15 cellular contexts compared by ENCODE assay signal in genomic region chr6:158502593-158502950, GRCh38. TPM values are rescaled to one million over a fixed set of nuclear protein-coding genes. Genes with fewer than 3 reads are reported as not detected.
A peak's percentile ranks its signal among the peaks of the same experiment; 100 is the strongest.
DNase-seq lines count a peak whose midpoint lies in the region; ATAC-seq lines count a peak whose summit lies in the region.
"Had no signal": no experiment of that assay in that cellular context is flagged by ENCODE, and none has a peak within 500 bp of the region (broad histone marks: within the 10 kb centered on the region; RNA-seq: fewer than 3 reads in every experiment).

No MANE protein-coding gene starts in this region.

- peaks cover 3 to 76% (median 35%) of the 10 kb centered on the region in 5 donors for H3K36me3 Mint-ChIP-seq in naive thymus-derived CD4-positive, alpha-beta T cell
- H3K36me3 Mint-ChIP-seq in stimulated activated memory B cell treated with anti-CD40 and anti-IgM and Interleukin-4, amounts not matched to agents 10 μg/mL and 1 μg/mL and 100 μg/mL, for 72 hours, result peaks cover 66% of the 10 kb centered on the region
- peaks cover 15% of the 10 kb centered on the region for H3K36me3 Mint-ChIP-seq in effector memory CD8-positive, alpha-beta T cell (ENCODE audit: insufficient read depth)
- peaks cover 10% of the 10 kb centered on the region for H3K36me3 Mint-ChIP-seq in T-helper 17 cell (ENCODE audit: low read depth)

- H3K4me3 Mint-ChIP-seq in stimulated activated naive CD8-positive, alpha-beta T cell treated with anti-CD3 and anti-CD28 coated beads, Interleukin-15, amount 100 ng/mL, for 72 hours, result no peak overlapping the region
- H3K4me3 Mint-ChIP-seq in naive thymus-derived CD4-positive, alpha-beta T cell, result no peak overlapping the region
- H3K4me3 Mint-ChIP-seq in stimulated activated memory B cell treated with anti-CD40 and anti-IgM and Interleukin-4, amounts not matched to agents 10 μg/mL and 1 μg/mL and 100 μg/mL, for 72 hours, result no peak overlapping the region
- H3K4me3 Mint-ChIP-seq in effector memory CD8-positive, alpha-beta T cell, result no peak overlapping the region
- no peak overlapping the region for H3K4me3 Mint-ChIP-seq in T-helper 17 cell
- H3K4me3 Mint-ChIP-seq: CD8-positive, alpha-beta memory T cell had no signal

- no peaks in the 10 kb centered on the region for H3K4me1 Mint-ChIP-seq in stimulated activated naive CD8-positive, alpha-beta T cell treated with anti-CD3 and anti-CD28 coated beads, Interleukin-15, amount 100 ng/mL, for 72 hours
- no peaks in the 10 kb centered on the region for H3K4me1 Mint-ChIP-seq in naive thymus-derived CD4-positive, alpha-beta T cell
- no peaks in the 10 kb centered on the region for H3K4me1 Mint-ChIP-seq in stimulated activated memory B cell treated with anti-CD40 and anti-IgM and Interleukin-4, amounts not matched to agents 10 μg/mL and 1 μg/mL and 100 μg/mL, for 72 hours
- no peaks in the 10 kb centered on the region for H3K4me1 Mint-ChIP-seq in effector memory CD8-positive, alpha-beta T cell (ENCODE audit: low read depth in 2 of 2)
- H3K4me1 Mint-ChIP-seq in T-helper 17 cell, result no peaks in the 10 kb centered on the region
- H3K4me1 Mint-ChIP-seq: CD8-positive, alpha-beta memory T cell had no signal

- peak; percentile 51 for ATAC-seq in stimulated activated naive CD8-positive, alpha-beta T cell treated with anti-CD3 and anti-CD28 coated beads, Interleukin-15, amount 100 ng/mL, for 72 hours
- ATAC-seq in stimulated activated naive CD8-positive, alpha-beta T cell treated with anti-CD3 and anti-CD28 coated beads, Interleukin-15, Interleukin-2, amounts not matched to agents 100 U/mL and 50 U/mL, for 24 hours, result no peak
- peak; percentile 32 for ATAC-seq in naive thymus-derived CD4-positive, alpha-beta T cell
- peak; percentile 24 for ATAC-seq in stimulated activated memory B cell treated with anti-CD40 and anti-IgM and Interleukin-4, amounts not matched to agents 10 μg/mL and 1 μg/mL and 100 μg/mL, for 72 hours
- ATAC-seq in effector memory CD8-positive, alpha-beta T cell (replicated peaks), result no peak
- no peak for ATAC-seq in T-helper 17 cell

- peak overlapping the region in 1 of 2 donors; percentile 56 for H3K27ac Mint-ChIP-seq in stimulated activated naive CD8-positive, alpha-beta T cell treated with anti-CD3 and anti-CD28 coated beads, Interleukin-15, amount 100 ng/mL, for 72 hours
- H3K27ac Mint-ChIP-seq in naive thymus-derived CD4-positive, alpha-beta T cell, result no peak overlapping the region
- H3K27ac Mint-ChIP-seq in stimulated activated memory B cell treated with anti-CD40 and anti-IgM and Interleukin-4, amounts not matched to agents 10 μg/mL and 1 μg/mL and 100 μg/mL, for 72 hours, result no peak overlapping the region
- H3K27ac Mint-ChIP-seq in effector memory CD8-positive, alpha-beta T cell, result no peak overlapping the region
- no peak overlapping the region for H3K27ac Mint-ChIP-seq in T-helper 17 cell
- H3K27ac Mint-ChIP-seq: CD8-positive, alpha-beta memory T cell had no signal

- H3K9me3 ChIP-seq in naive thymus-derived CD4-positive, alpha-beta T cell (ENCODE audit: control insufficient read depth in 2 of 3, low read length in 3 of 3), result no peaks in the 10 kb centered on the region
- no peaks in the 10 kb centered on the region for H3K9me3 ChIP-seq in T-helper 17 cell (ENCODE audit: control insufficient read depth, low read length, poor library complexity, severe bottlenecking)
- H3K9me3 ChIP-seq: BLaER1, HAP-1 had no signal

- H3K36me3 ChIP-seq in naive thymus-derived CD4-positive, alpha-beta T cell (ENCODE audit: control insufficient read depth in 2 of 3, insufficient read depth in 3 of 3, low read length in 3 of 3), result peaks cover 0 to 55% (median 10%) of the 10 kb centered on the region in 3 experiments

- H3K27me3 ChIP-seq in naive thymus-derived CD4-positive, alpha-beta T cell (ENCODE audit: control insufficient read depth in 2 of 2, insufficient read depth in 2 of 2, low read length in 2 of 2), result no peaks in the 10 kb centered on the region
- H3K27me3 ChIP-seq: BLaER1 had no signal

- no peak overlapping the region for H3K4me3 ChIP-seq in naive thymus-derived CD4-positive, alpha-beta T cell (ENCODE audit: low read length)
- H3K4me3 ChIP-seq: BLaER1, HAP-1 had no signal

- H3K9me3 Mint-ChIP-seq in stimulated activated naive CD8-positive, alpha-beta T cell treated with anti-CD3 and anti-CD28 coated beads, Interleukin-15, amount 100 ng/mL, for 72 hours, result no peaks in the 10 kb centered on the region
- H3K9me3 Mint-ChIP-seq in naive thymus-derived CD4-positive, alpha-beta T cell, result peaks cover 0 to 1% (median 0%) of the 10 kb centered on the region in 11 donors
- no peaks in the 10 kb centered on the region for H3K9me3 Mint-ChIP-seq in stimulated activated memory B cell treated with anti-CD40 and anti-IgM and Interleukin-4, amounts not matched to agents 10 μg/mL and 1 μg/mL and 100 μg/mL, for 72 hours
- H3K9me3 Mint-ChIP-seq in effector memory CD8-positive, alpha-beta T cell, result no peaks in the 10 kb centered on the region
- H3K9me3 Mint-ChIP-seq: CD8-positive, alpha-beta memory T cell had no signal

- POLR2A ChIA-PET in naive thymus-derived CD4-positive, alpha-beta T cell (lab: Charles Lee), result no interaction called here

- no peak for DNase-seq in stimulated activated naive CD8-positive, alpha-beta T cell treated with anti-CD3 and anti-CD28 coated beads, Interleukin-15, amount 100 ng/mL, for 72 hours
- no peak for DNase-seq in stimulated activated naive CD8-positive, alpha-beta T cell treated with anti-CD3 and anti-CD28 coated beads, Interleukin-15, Interleukin-2, amounts not matched to agents 100 U/mL and 50 U/mL, for 24 hours
- no peak for DNase-seq in naive thymus-derived CD4-positive, alpha-beta T cell
- no peak for DNase-seq in effector memory CD8-positive, alpha-beta T cell
- no peak for DNase-seq in T-helper 17 cell
- DNase-seq in NCI-H2227 (lab: John Stamatoyannopoulos, UW; ENCODE audit: unreplicated experiment), result no peak
- DNase-seq: 8988T; AML-193; CD8-positive, alpha-beta memory T cell; DMS53; GF-D8; GOT3 had no signal

- no peaks in the 10 kb centered on the region for H3K27me3 Mint-ChIP-seq in stimulated activated naive CD8-positive, alpha-beta T cell treated with anti-CD3 and anti-CD28 coated beads, Interleukin-15, amount 100 ng/mL, for 72 hours
- no peaks in the 10 kb centered on the region for H3K27me3 Mint-ChIP-seq in naive thymus-derived CD4-positive, alpha-beta T cell
- no peaks in the 10 kb centered on the region for H3K27me3 Mint-ChIP-seq in stimulated activated memory B cell treated with anti-CD40 and anti-IgM and Interleukin-4, amounts not matched to agents 10 μg/mL and 1 μg/mL and 100 μg/mL, for 72 hours
- no peaks in the 10 kb centered on the region for H3K27me3 Mint-ChIP-seq in effector memory CD8-positive, alpha-beta T cell
- H3K27me3 Mint-ChIP-seq in T-helper 17 cell, result no peaks in the 10 kb centered on the region
- H3K27me3 Mint-ChIP-seq: CD8-positive, alpha-beta memory T cell had no signal

- H3K4me1 ChIP-seq in naive thymus-derived CD4-positive, alpha-beta T cell (ENCODE audit: control insufficient read depth in 2 of 2, insufficient read depth in 2 of 2, low read length in 2 of 2), result no peaks in the 10 kb centered on the region
- H3K4me1 ChIP-seq: BLaER1, HAP-1 had no signal

- intact Hi-C loops in naive thymus-derived CD4-positive, alpha-beta T cell (cut with micrococcal nuclease), result no loop called here

- CTCF ChIA-PET in naive thymus-derived CD4-positive, alpha-beta T cell (lab: Charles Lee), result no interaction called here

- H3K27ac ChIP-seq in naive thymus-derived CD4-positive, alpha-beta T cell (ENCODE audit: low read depth, low read length), result no peak overlapping the region
- H3K27ac ChIP-seq: BLaER1 had no signal

RNA-seq across cellular contexts. Expression of gene TMEM181, which starts 57.3 kb away (rescaled TPM):
- total RNA-seq in naive thymus-derived CD4-positive, alpha-beta T cell, result 10 to 100 TPM; 14.9 to 17.2 (median 16.5) TPM
- 1 to 10 TPM; 1.9 to 3.6 TPM for polyA plus RNA-seq in naive thymus-derived CD4-positive, alpha-beta T cell
- 10 to 100 TPM; 17.6 to 20.4 TPM for total RNA-seq in T-helper 17 cell

Comparison
In these comparisons a context has a peak if more than half of its experiments do, and no peak if none do; other contexts are left out.
1. ATAC-seq: peak in stimulated activated naive CD8-positive, alpha-beta T cell treated with anti-CD3 and anti-CD28 coated beads, Interleukin-15, amount 100 ng/mL, for 72 hours (single experiment), naive thymus-derived CD4-positive, alpha-beta T cell (single experiment) and stimulated activated memory B cell treated with anti-CD40 and anti-IgM and Interleukin-4, amounts not matched to agents 10 μg/mL and 1 μg/mL and 100 μg/mL, for 72 hours (single experiment); none in stimulated activated naive CD8-positive, alpha-beta T cell treated with anti-CD3 and anti-CD28 coated beads, Interleukin-15, Interleukin-2, amounts not matched to agents 100 U/mL and 50 U/mL, for 24 hours (single experiment), effector memory CD8-positive, alpha-beta T cell (single experiment) and T-helper 17 cell (single experiment).